Comparison of ENCODE assay signal across 1 cellular context in genomic region chr9:35727676-35728040, GRCh38.
TF ChIP-seq lines count a peak whose summit lies in the region.

No MANE protein-coding gene starts in this region.

TF ChIP-seq in GM23338, 12 proteins besides CTCF, POLR2A, EP300 and RAD21 (continued from another document):
- TF ChIP-seq REST (IDR thresholded peaks at IDR 0.05; ENCODE audit: unreplicated experiment) (no peak), JUNB (IDR thresholded peaks at IDR 0.05; ENCODE audit: unreplicated experiment) (no peak), EZH2 (IDR thresholded peaks at IDR 0.05; ENCODE audit: low read depth, unreplicated experiment) (no peak), STAT1 (IDR thresholded peaks at IDR 0.05; ENCODE audit: unreplicated experiment) (no peak), ETS1 (IDR thresholded peaks at IDR 0.05) (no peak)
